1 cellular context compared by ENCODE assay signal in genomic region chr17:2510559-2510958, GRCh38.
TF ChIP-seq lines count a peak whose summit lies in the region.

No MANE protein-coding gene starts in this region.

TF ChIP-seq in GM23338, 12 proteins besides CTCF, POLR2A, EP300 and RAD21 (continued from another document):
- TF ChIP-seq ZNF462 (CRISPR knock-in tag; IDR thresholded peaks at IDR 0.05) (no peak), NANOG (IDR thresholded peaks at IDR 0.05; ENCODE audit: borderline replicate concordance) (no peak), ETS1 (IDR thresholded peaks at IDR 0.05) (no peak), POLR2AphosphoS5 (IDR thresholded peaks at IDR 0.05; ENCODE audit: low read depth) (no peak), ZNF114 (CRISPR knock-in tag; IDR thresholded peaks at IDR 0.05) (no peak), CREB1 (CRISPR knock-in tag; IDR thresholded peaks at IDR 0.05; ENCODE audit: low read depth) (no peak)
